In genomic region chr2:102494570-102494969, GRCh38 we compare ENCODE assay signal across 30 cellular contexts. TPM values are rescaled to one million over a fixed set of nuclear protein-coding genes. Genes with fewer than 3 reads are reported as not detected.
"Had no signal": no experiment of that assay in that cellular context is flagged by ENCODE, and none has a peak within 500 bp of the region (broad histone marks: within the 10 kb centered on the region; RNA-seq: fewer than 3 reads in every experiment).

No MANE protein-coding gene starts in this region.

- H3K27me3 ChIP-seq: colonic mucosa, esophagus squamous epithelium, gastrocnemius medialis, left lung had no signal

- H3K27ac ChIP-seq: colonic mucosa, epithelial cell of prostate, esophagus squamous epithelium, gastrocnemius medialis, heart right ventricle, left lung, lower lobe of right lung had no signal

- ATAC-seq: effector memory CD8-positive, alpha-beta T cell; esophagus mucosa; gastrocnemius medialis; heart right ventricle; left cardiac atrium; left lung; left ventricle myocardium superior; lower lobe of right lung; mucosa of descending colon had no signal

- FAIRE-seq: endometrium, islet of Langerhans, keratinocyte had no signal

- H3K36me3 ChIP-seq: colonic mucosa, esophagus squamous epithelium, gastrocnemius medialis, heart right ventricle, left lung, lower lobe of right lung had no signal

- H3K4me3 ChIP-seq: colonic mucosa, esophagus squamous epithelium, gastrocnemius medialis, heart right ventricle, left lung, lower lobe of right lung, mucosa of descending colon had no signal

- H3K9me3 ChIP-seq: colonic mucosa, esophagus squamous epithelium, gastrocnemius medialis, left lung, lower lobe of right lung, mucosa of descending colon had no signal

- H3K4me1 ChIP-seq: colonic mucosa, gastrocnemius medialis, heart right ventricle, left lung, lower lobe of right lung had no signal

- DNase-seq: colonic mucosa; cortex of kidney; effector CD8-positive, alpha-beta T cell; effector memory CD8-positive, alpha-beta T cell; endodermal cell; erythroblast; esophagus squamous epithelium; foreskin fibroblast; foreskin melanocyte; gastrocnemius medialis; glutamatergic neuron; head of caudate nucleus; heart right ventricle; hippocampal formation; left cardiac atrium; left lung; left ventricle myocardium superior; lower lobe of right lung; mesenchymal stem cell; mucosa of descending colon; naive B cell had no signal

RNA-seq across cellular contexts. Expression of gene SLC9A4, which starts 21.5 kb away (rescaled TPM):
- total RNA-seq: dermis microvascular lymphatic vessel endothelial cell, gastrocnemius medialis, glomerular endothelial cell, left cardiac atrium, left lung, left ventricle myocardium superior, lower lobe of right lung, lung microvascular endothelial cell, mesenteric fat pad had no signal
- polyA plus RNA-seq: heart right ventricle, keratinocyte had no signal
